In genomic region chr3:88149516-88150362, GRCh38 we compare ENCODE assay signal across 8 cellular contexts. TPM values are rescaled to one million over a fixed set of nuclear protein-coding genes. Genes with fewer than 3 reads are reported as not detected.
A peak's percentile ranks its signal among the peaks of the same experiment; 100 is the strongest.
DNase-seq lines count a peak whose midpoint lies in the region; TF ChIP-seq lines count a peak whose summit lies in the region.

Gene C3orf38, plus strand, starts transcription at chr3:88149959. Its CDS starts 94 bp downstream, at chr3:88150053.

- H3K27me3 ChIP-seq in GM06990 (replicated peaks; ENCODE audit: control insufficient read depth, insufficient read depth, low read length), result no peaks in the 10 kb centered on the region

- DNase-seq in GM06990 (ENCODE audit: extremely low read depth, insufficient read length) (peak; percentile 89), HFFc6 (peak; percentile 88), NAMALWA (ENCODE audit: low spot score) (peak; percentile 72), SK-N-MC (ENCODE audit: low read depth, low spot score) (peak; percentile 60), globus pallidus (ENCODE audit: low spot score) (peak; percentile 96), nucleus accumbens (lab: John Stamatoyannopoulos, UW) (peak; percentile 55 to 99 (median 86)), superior temporal gyrus (ENCODE audit: extremely low spot score) (peak; percentile 98)
- peak; percentile 78 for DNase-seq in activated naive CD4-positive, alpha-beta T cell treated with anti-CD3 and anti-CD28 coated beads, Interleukin-2, amount 50 U/mL, for 16 hours

- no peaks in the 10 kb centered on the region for H3K9me3 Mint-ChIP-seq in HFFc6

- no peaks in the 10 kb centered on the region; the same call in 1 of the 2 replicates for H3K36me3 ChIP-seq in GM06990 (ENCODE audit: control insufficient read depth, insufficient read depth, low read length)
- peaks cover 18% of the 10 kb centered on the region for H3K36me3 ChIP-seq in SK-N-MC (ENCODE audit: insufficient read depth, low read length)

- H3K27me3 Mint-ChIP-seq in HFFc6 (ENCODE audit: insufficient read depth), result peaks cover 2% of the 10 kb centered on the region

- H3K27ac ChIP-seq in SK-N-MC, result peak within 1 kb of the TSS; percentile 91

- H3K36me3 Mint-ChIP-seq in HFFc6 (ENCODE audit: low read depth), result no peaks in the 10 kb centered on the region

- H3K27ac Mint-ChIP-seq in HFFc6, result peak within 1 kb of the TSS; percentile 97

- TF ChIP-seq CTCF in GM06990 (IDR thresholded peaks at IDR 0.05; ENCODE audit: insufficient read depth, low read length, poor library complexity, severe bottlenecking), result no peak
- TF ChIP-seq CTCF in HFFc6 (IDR thresholded peaks at IDR 0.05), result no peak

- peak within 1 kb of the TSS; percentile 100 for H3K4me3 ChIP-seq in GM06990 (replicated peaks; ENCODE audit: low read depth, low read length)
- peak within 1 kb of the TSS; percentile 99 for H3K4me3 ChIP-seq in SK-N-MC

- peak within 1 kb of the TSS; percentile 90 for H3K9ac ChIP-seq in SK-N-MC (ENCODE audit: insufficient read length)

- H3K4me3 Mint-ChIP-seq in HFFc6, result peak within 1 kb of the TSS; percentile 98

- H3K4me1 Mint-ChIP-seq in HFFc6 (ENCODE audit: low read depth), result peaks cover 32% of the 10 kb centered on the region

- H3K9me3 ChIP-seq in SK-N-MC (ENCODE audit: low read depth, low read length), result no peaks in the 10 kb centered on the region

RNA-seq across cellular contexts. Expression of gene C3orf38, which starts in this region (rescaled TPM):
- 10 to 100 TPM; 23.0 to 28.9 (median 26.4) TPM for total RNA-seq in HFFc6 (2021; fragmentation: NEBNext Ultra II Directional; extraction: Animal tissue kit (Norgen Biotek cat#: 25700))

Comparison
In these comparisons a context has a peak if more than half of its experiments do, and no peak if none do; other contexts are left out.
1. Peak in every context shown above with its lines: DNase-seq, H3K4me3 ChIP-seq and H3K27ac ChIP-seq.